In genomic region chr7:80942261-80943041, GRCh38 we compare ENCODE assay signal across 8 cellular contexts. TPM values are rescaled to one million over a fixed set of nuclear protein-coding genes. Genes with fewer than 3 reads are reported as not detected.
DNase-seq lines count a peak whose midpoint lies in the region; ATAC-seq lines count a peak whose summit lies in the region.

No MANE protein-coding gene starts in this region.

- intact Hi-C loops in cardiac septum (cut with DNase I), result no loop called here
- intact Hi-C loops in sciatic nerve (cut with DNase I), result no loop called here

- ATAC-seq in sciatic nerve (peak; percentile 96), GM18873 (IDR thresholded peaks at IDR 0.05; ENCODE audit: low FRiP score, unreplicated experiment) (no peak)

- peak; percentile 98 for DNase-seq in EL
- peak; percentile 61 for DNase-seq in T1000 (lab: John Stamatoyannopoulos, UW)
- DNase-seq in cardiac septum (ENCODE audit: low spot score), result peak; percentile 75
- peak; percentile 65 for DNase-seq in sciatic nerve (ENCODE audit: low spot score)
- DNase-seq in SKM-1 treated with dmso at 0.1 percent for 144 hours (lab: John Stamatoyannopoulos, UW; ENCODE audit: unreplicated experiment), result no peak
- DNase-seq in activated CD4-positive, alpha-beta T cell treated with anti-CD3 and anti-CD28 coated beads for 48 hours, result no peak
- no peak for DNase-seq in NAMALWA (ENCODE audit: low spot score)

RNA-seq across cellular contexts. Expression of gene SEMA3C, which starts 23.6 kb away (rescaled TPM):
- total RNA-seq in cardiac septum (60.8 TPM), sciatic nerve (143 TPM)

Comparison
In these comparisons a context has a peak if more than half of its experiments do, and no peak if none do; other contexts are left out.
1. DNase-seq: peak in EL (single experiment), T1000 (single experiment), cardiac septum (single experiment) and sciatic nerve (single experiment); none in SKM-1 treated with dmso at 0.1 percent for 144 hours (single experiment), activated CD4-positive, alpha-beta T cell treated with anti-CD3 and anti-CD28 coated beads for 48 hours (single experiment) and NAMALWA (single experiment).